ENCODE assay signal across 26 cellular contexts in the genomic region with DNA sequence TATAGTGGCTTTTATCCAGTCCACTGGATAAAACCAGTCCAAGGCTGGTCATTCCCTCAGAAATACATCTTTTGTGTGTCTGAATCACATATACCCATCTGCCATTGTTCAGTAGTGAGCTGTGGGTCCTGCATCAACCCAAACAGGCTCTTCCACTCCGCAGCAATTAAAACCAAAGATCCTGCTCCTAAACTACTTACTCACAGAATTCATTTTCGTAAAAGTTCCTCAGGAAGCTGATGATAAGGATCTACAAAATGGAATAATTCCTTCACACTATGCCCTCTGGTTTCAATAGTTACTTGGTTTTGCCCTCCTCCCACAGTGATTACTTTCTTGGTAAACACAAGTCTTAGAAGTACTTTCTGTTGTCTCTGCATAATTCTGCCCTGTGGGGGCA. TPM values are rescaled to one million over a fixed set of nuclear protein-coding genes. Genes with fewer than 3 reads are reported as not detected.
"Had no signal": no experiment of that assay in that cellular context is flagged by ENCODE, and none has a peak within 500 bp of the region (broad histone marks: within the 10 kb centered on the region; RNA-seq: fewer than 3 reads in every experiment).

No MANE protein-coding gene starts in this region.

- H3K4me3 ChIP-seq: coronary artery, gastroesophageal sphincter, heart right ventricle, pancreas, right lobe of liver, thoracic aorta, tibial nerve, upper lobe of right lung, uterus had no signal

- ATAC-seq: effector memory CD8-positive, alpha-beta T cell; gastroesophageal sphincter; heart right ventricle; left lobe of liver; natural killer cell treated with Interleukin-12 subunit alpha and Interleukin-12 subunit beta and Interleukin-15 and Interleukin-18, amount 100 ng/mL, for 72 hours; pancreas; right lobe of liver; stimulated activated naive B cell treated with anti-CD40 and anti-IgM and Interleukin-4, amounts not matched to agents 10 μg/mL and 1 μg/mL and 100 μg/mL, for 72 hours; upper lobe of right lung had no signal

- DNase-seq: effector memory CD8-positive, alpha-beta T cell; glutamatergic neuron; heart right ventricle; hippocampal formation; immature natural killer cell; islet precursor cell; pancreas; retina; right lobe of liver; small intestine; stimulated activated CD4-positive, alpha-beta T cell treated with anti-CD3 and anti-CD28 coated beads, Interleukin-15, amount 100 ng/mL, for 24 hours; stimulated activated CD4-positive, alpha-beta T cell treated with anti-CD3 and anti-CD28 coated beads, Interleukin-2, amount 100 ng/mL, for 48 hours; stimulated activated naive B cell treated with anti-CD40 and anti-IgM and Interleukin-4, amounts not matched to agents 10 μg/mL and 1 μg/mL and 100 μg/mL, for 72 hours; upper lobe of right lung; uterus had no signal

- H3K4me3 Mint-ChIP-seq: central memory CD8-positive, alpha-beta T cell; effector memory CD8-positive, alpha-beta T cell; immature natural killer cell; natural killer cell treated with Interleukin-12 subunit alpha and Interleukin-12 subunit beta and Interleukin-15 and Interleukin-18, amount 100 ng/mL, for 72 hours; neural crest cell; stimulated activated naive B cell treated with anti-CD40 and anti-IgM and Interleukin-4, amounts not matched to agents 10 μg/mL and 1 μg/mL and 100 μg/mL, for 72 hours; stimulated activated naive CD8-positive, alpha-beta T cell treated with anti-CD3 and anti-CD28 coated beads, Interleukin-15, Interleukin-2, amounts not matched to agents 100 ng/mL and 50 ng/mL, for 24 hours had no signal

- H3K36me3 ChIP-seq: gastroesophageal sphincter, heart right ventricle, neutrophil, pancreas, right lobe of liver, thoracic aorta, tibial nerve, upper lobe of right lung, uterus had no signal

- H3K36me3 Mint-ChIP-seq: immature natural killer cell; natural killer cell treated with Interleukin-12 subunit alpha and Interleukin-12 subunit beta and Interleukin-15 and Interleukin-18, amount 100 ng/mL, for 72 hours; stimulated activated naive B cell treated with anti-CD40 and anti-IgM and Interleukin-4, amounts not matched to agents 10 μg/mL and 1 μg/mL and 100 μg/mL, for 72 hours had no signal

- FAIRE-seq: pancreas, small intestine had no signal

- H3K27ac ChIP-seq: coronary artery, gastroesophageal sphincter, heart right ventricle, neutrophil, pancreas, right lobe of liver, thoracic aorta, tibial nerve, upper lobe of right lung, uterus had no signal

- H3K27ac Mint-ChIP-seq: effector memory CD8-positive, alpha-beta T cell; immature natural killer cell; natural killer cell treated with Interleukin-12 subunit alpha and Interleukin-12 subunit beta and Interleukin-15 and Interleukin-18, amount 100 ng/mL, for 72 hours; stimulated activated naive B cell treated with anti-CD40 and anti-IgM and Interleukin-4, amounts not matched to agents 10 μg/mL and 1 μg/mL and 100 μg/mL, for 72 hours; stimulated activated naive CD8-positive, alpha-beta T cell treated with anti-CD3 and anti-CD28 coated beads, Interleukin-15, Interleukin-2, amounts not matched to agents 100 ng/mL and 50 ng/mL, for 24 hours had no signal

- H3K27me3 ChIP-seq: pancreas, right lobe of liver, tibial nerve, upper lobe of right lung, uterus had no signal

- H3K27me3 Mint-ChIP-seq: central memory CD8-positive, alpha-beta T cell; effector memory CD8-positive, alpha-beta T cell; natural killer cell treated with Interleukin-12 subunit alpha and Interleukin-12 subunit beta and Interleukin-15 and Interleukin-18, amount 100 ng/mL, for 72 hours; stimulated activated naive B cell treated with anti-CD40 and anti-IgM and Interleukin-4, amounts not matched to agents 10 μg/mL and 1 μg/mL and 100 μg/mL, for 72 hours; stimulated activated naive CD8-positive, alpha-beta T cell treated with anti-CD3 and anti-CD28 coated beads, Interleukin-15, Interleukin-2, amounts not matched to agents 100 ng/mL and 50 ng/mL, for 24 hours had no signal

- H3K9me3 Mint-ChIP-seq: central memory CD8-positive, alpha-beta T cell; effector memory CD8-positive, alpha-beta T cell; immature natural killer cell; natural killer cell treated with Interleukin-12 subunit alpha and Interleukin-12 subunit beta and Interleukin-15 and Interleukin-18, amount 100 ng/mL, for 72 hours; neural crest cell; stimulated activated naive B cell treated with anti-CD40 and anti-IgM and Interleukin-4, amounts not matched to agents 10 μg/mL and 1 μg/mL and 100 μg/mL, for 72 hours; stimulated activated naive CD8-positive, alpha-beta T cell treated with anti-CD3 and anti-CD28 coated beads, Interleukin-15, Interleukin-2, amounts not matched to agents 100 ng/mL and 50 ng/mL, for 24 hours had no signal

- H3K9me3 ChIP-seq: gastroesophageal sphincter, neutrophil, pancreas, right lobe of liver, thoracic aorta, tibial nerve, upper lobe of right lung, uterus had no signal

- H3K4me1 ChIP-seq: pancreas, uterus had no signal

RNA-seq across cellular contexts. Expression of a gene that starts 48.2 kb away (rescaled TPM):
- total RNA-seq: fibroblast of villous mesenchyme had no signal
